12 cellular contexts compared by ENCODE assay signal in genomic region chr6:87115402-87116135, GRCh38.
DNase-seq lines count a peak whose midpoint lies in the region; ATAC-seq and TF ChIP-seq lines count a peak whose summit lies in the region.
"Had no signal": no experiment of that assay in that cellular context is flagged by ENCODE, and none has a peak within 500 bp of the region (broad histone marks: within the 10 kb centered on the region; RNA-seq: fewer than 3 reads in every experiment).

No MANE protein-coding gene starts in this region.

- no peaks in the 10 kb centered on the region for H3K9me3 Mint-ChIP-seq in stimulated activated naive CD8-positive, alpha-beta T cell treated with anti-CD3 and anti-CD28 coated beads, Interleukin-15, amount 100 ng/mL, for 72 hours
- H3K9me3 Mint-ChIP-seq: CD4-positive, alpha-beta memory T cell; central memory CD8-positive, alpha-beta T cell had no signal

- H3K4me1 Mint-ChIP-seq in stimulated activated naive CD8-positive, alpha-beta T cell treated with anti-CD3 and anti-CD28 coated beads, Interleukin-15, amount 100 ng/mL, for 72 hours: no peaks in the 10 kb centered on the region
- H3K4me1 Mint-ChIP-seq: CD4-positive, alpha-beta memory T cell; central memory CD8-positive, alpha-beta T cell had no signal

- H3K27ac Mint-ChIP-seq in stimulated activated naive CD8-positive, alpha-beta T cell treated with anti-CD3 and anti-CD28 coated beads, Interleukin-15, amount 100 ng/mL, for 72 hours: no peak overlapping the region
- H3K27ac Mint-ChIP-seq: CD4-positive, alpha-beta memory T cell had no signal

- peak; percentile 14 for DNase-seq in stimulated activated CD4-positive, alpha-beta T cell treated with anti-CD3 and anti-CD28 coated beads, Interleukin-4, amount 100 ng/mL, for 24 hours
- DNase-seq in stimulated activated CD4-positive, alpha-beta T cell treated with anti-CD3 and anti-CD28 coated beads, Interleukin-2, amount 100 ng/mL, for 48 hours: no peak
- DNase-seq in stimulated activated naive CD8-positive, alpha-beta T cell treated with anti-CD3 and anti-CD28 coated beads, Interleukin-15, amount 100 ng/mL, for 72 hours: no peak
- no peak for DNase-seq in hepatic stellate cell (ENCODE audit: low spot score)
- no peak for DNase-seq in erythroblast (lab: John Stamatoyannopoulos, UW)
- DNase-seq in activated CD4-positive, CD25-positive, alpha-beta regulatory T cell (lab: John Stamatoyannopoulos, UW): no peak
- DNase-seq: CD4-positive, alpha-beta memory T cell; NCI-H1436; SHP77 treated with DMSO at 0.1 percent for 48 hours had no signal

- H3K4me3 Mint-ChIP-seq in stimulated activated naive CD8-positive, alpha-beta T cell treated with anti-CD3 and anti-CD28 coated beads, Interleukin-15, amount 100 ng/mL, for 72 hours: no peak overlapping the region
- H3K4me3 Mint-ChIP-seq: CD4-positive, alpha-beta memory T cell; central memory CD8-positive, alpha-beta T cell had no signal

- H3K27me3 Mint-ChIP-seq in stimulated activated naive CD8-positive, alpha-beta T cell treated with anti-CD3 and anti-CD28 coated beads, Interleukin-15, amount 100 ng/mL, for 72 hours: peaks cover 12% of the 10 kb centered on the region

- peak; percentile 90 for ATAC-seq in GM21825 (IDR thresholded peaks at IDR 0.05; ENCODE audit: unreplicated experiment)
- ATAC-seq in HG03439 (IDR thresholded peaks at IDR 0.05; ENCODE audit: unreplicated experiment): peak; percentile 98
- peak; percentile 71 for ATAC-seq in stimulated activated naive CD8-positive, alpha-beta T cell treated with anti-CD3 and anti-CD28 coated beads, Interleukin-15, amount 100 ng/mL, for 72 hours

- no peak for TF ChIP-seq POLR2A in erythroblast (IDR thresholded peaks at IDR 0.05; ENCODE audit: low read length)
